ENCODE assay signal across 10 cellular contexts in genomic region chr12:15996254-15996653, GRCh38.
A peak's percentile ranks its signal among the peaks of the same experiment; 100 is the strongest.
DNase-seq lines count a peak whose midpoint lies in the region; ATAC-seq, FAIRE-seq and TF ChIP-seq lines count a peak whose summit lies in the region.
"Had no signal": no experiment of that assay in that cellular context is flagged by ENCODE, and none has a peak within 500 bp of the region (broad histone marks: within the 10 kb centered on the region; RNA-seq: fewer than 3 reads in every experiment).

No MANE protein-coding gene starts in this region.

- POLR2A ChIA-PET in A549 (lab: Yijun Ruan, JAX), result no interaction called here

- no peaks in the 10 kb centered on the region for H3K9me3 Mint-ChIP-seq in HFFc6

- H3K36me3 Mint-ChIP-seq in HFFc6 (ENCODE audit: low read depth) (peaks cover 7% of the 10 kb centered on the region), T-helper 17 cell (ENCODE audit: low read depth) (peaks cover 6% of the 10 kb centered on the region)

- no peak for TF ChIP-seq RAD21 in A549 (conservative IDR thresholded peaks at IDR 0.05 in 1 of 2, IDR thresholded peaks at IDR 0.05 in 1 of 2)

- no peaks in the 10 kb centered on the region for H3K9me3 ChIP-seq in A549
- H3K9me3 ChIP-seq in T-helper 17 cell (ENCODE audit: control insufficient read depth, low read length, poor library complexity, severe bottlenecking), result no peaks in the 10 kb centered on the region
- H3K9me3 ChIP-seq: sigmoid colon had no signal

- DNase-seq in A549 (ENCODE audit: low read depth in 1 of 2, low spot score in 1 of 2) (peak in 1 of 2 experiments; percentile 20), HFFc6 (peak; percentile 60), iPS DF 19.7 (ENCODE audit: low read depth, low spot score) (peak; percentile 17), SHP77 treated with DMSO at 0.1 percent for 48 hours (lab: John Stamatoyannopoulos, UW) (no peak), T-helper 17 cell (no peak)
- DNase-seq: activated effector memory CD4-positive, alpha-beta T cell treated with Interleukin-2 at 50 U/mL for 16 hours; sigmoid colon had no signal

- TF ChIP-seq POLR2A in A549 (IDR thresholded peaks at IDR 0.05; ENCODE audit: low read length), result no peak

- no peak for FAIRE-seq in A549 (lab: Jason Lieb, UNC)

- H3K27ac ChIP-seq in A549 (no peak overlapping the region), VCaP (no peak overlapping the region)
- H3K27ac ChIP-seq: sigmoid colon had no signal

- CTCF ChIA-PET in A549 (lab: Yijun Ruan, JAX), result interaction anchor here (0.6 kb wide), 1 partner anchor 76 kb away, joined by 3 read pairs; no protein-coding TSS in a partner anchor

- peak overlapping the region; percentile 20; the same call in 1 of the 2 replicates for H3K27ac Mint-ChIP-seq in HFFc6
- no peak overlapping the region for H3K27ac Mint-ChIP-seq in T-helper 17 cell

- TF ChIP-seq EP300 in A549 (IDR thresholded peaks at IDR 0.05), result no peak

- H3K4me2 ChIP-seq in A549, result no peak overlapping the region

- H3K27me3 Mint-ChIP-seq in HFFc6 (ENCODE audit: insufficient read depth) (peaks cover under 1% of the 10 kb centered on the region; the same call in 1 of the 2 replicates), T-helper 17 cell (no peaks in the 10 kb centered on the region)

- TF ChIP-seq CTCF in A549 (IDR thresholded peaks at IDR 0.05) (peak; percentile 9; the same call in 1 of the 3 replicates), HFFc6 (IDR thresholded peaks at IDR 0.05) (peak; percentile 30; the same call in 1 of the 2 replicates), VCaP (conservative IDR thresholded peaks at IDR 0.05) (peak; percentile 67)

- H3K4me1 Mint-ChIP-seq in HFFc6 (ENCODE audit: low read depth), result peaks cover 23% of the 10 kb centered on the region
- no peaks in the 10 kb centered on the region for H3K4me1 Mint-ChIP-seq in T-helper 17 cell

- no peaks in the 10 kb centered on the region for H3K4me1 ChIP-seq in A549

- ATAC-seq in A549, result peak in 1 of 2 experiments; percentile 48; a peak in 2 of 6 replicates
- ATAC-seq in GM19397 (IDR thresholded peaks at IDR 0.05; ENCODE audit: unreplicated experiment), result no peak
- ATAC-seq in T-helper 17 cell, result no peak
- no peak for ATAC-seq in GM21576 (IDR thresholded peaks at IDR 0.05; ENCODE audit: unreplicated experiment)

- H3K4me3 ChIP-seq in A549, result no peak overlapping the region
- H3K4me3 ChIP-seq: sigmoid colon had no signal

- WGBS in A549 (ENCODE audit: missing lambda C conversion rate), result 90% methylated on average over 3 of the region's 3 CpGs

- H3K4me3 Mint-ChIP-seq in HFFc6 (no peak overlapping the region), T-helper 17 cell (no peak overlapping the region)

TF ChIP-seq in A549, 52 proteins besides CTCF, POLR2A, EP300 and RAD21:
- TF ChIP-seq, protein P1, sequence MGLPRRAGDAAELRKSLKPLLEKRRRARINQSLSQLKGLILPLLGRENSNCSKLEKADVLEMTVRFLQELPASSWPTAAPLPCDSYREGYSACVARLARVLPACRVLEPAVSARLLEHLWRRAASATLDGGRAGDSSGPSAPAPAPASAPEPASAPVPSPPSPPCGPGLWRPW (IDR thresholded peaks at IDR 0.05), result no peak
- TF ChIP-seq GATA3 (IDR thresholded peaks at IDR 0.05; ENCODE audit: borderline replicate concordance) (no peak), CHD2 (IDR thresholded peaks at IDR 0.05; ENCODE audit: low read length, partially characterized antibody) (no peak), HDAC2 (IDR thresholded peaks at IDR 0.05) (no peak), USF2 (IDR thresholded peaks at IDR 0.05) (no peak), KDM1A (IDR thresholded peaks at IDR 0.05; ENCODE audit: low read depth) (no peak), EHF (CRISPR knock-in tag; IDR thresholded peaks at IDR 0.05) (no peak), RFX5 (IDR thresholded peaks at IDR 0.05) (no peak), HOXB5 (CRISPR knock-in tag; IDR thresholded peaks at IDR 0.05) (no peak), MAX (IDR thresholded peaks at IDR 0.05) (no peak), SREBF2 (IDR thresholded peaks at IDR 0.05) (no peak), REST (IDR thresholded peaks at IDR 0.05) (no peak), ESRRA (IDR thresholded peaks at IDR 0.05; ENCODE audit: borderline replicate concordance, low read length) (no peak), BHLHE40 (IDR thresholded peaks at IDR 0.05; ENCODE audit: low read depth, low read length) (no peak), MAZ (IDR thresholded peaks at IDR 0.05; ENCODE audit: borderline replicate concordance, low read depth, low read length) (no peak), RARB (CRISPR knock-in tag; IDR thresholded peaks at IDR 0.05) (no peak), TFCP2L1 (CRISPR knock-in tag; IDR thresholded peaks at IDR 0.05) (no peak), JUN (IDR thresholded peaks at IDR 0.05) (no peak)
TF ChIP-seq in A549: peak in this region for 0.

Comparison
In these comparisons a context has a peak if more than half of its experiments do, and no peak if none do; other contexts are left out.
1. DNase-seq: peak in HFFc6 (single experiment) and iPS DF 19.7 (single experiment); none in SHP77 treated with DMSO at 0.1 percent for 48 hours (single experiment) and T-helper 17 cell (0 of 3).
2. CTCF ChIP-seq: peak in every context shown above with its lines; median percentile 67 in VCaP; 30 in HFFc6; 9 in A549.